ENCODE assay signal across 9 cellular contexts in the genomic region with DNA sequence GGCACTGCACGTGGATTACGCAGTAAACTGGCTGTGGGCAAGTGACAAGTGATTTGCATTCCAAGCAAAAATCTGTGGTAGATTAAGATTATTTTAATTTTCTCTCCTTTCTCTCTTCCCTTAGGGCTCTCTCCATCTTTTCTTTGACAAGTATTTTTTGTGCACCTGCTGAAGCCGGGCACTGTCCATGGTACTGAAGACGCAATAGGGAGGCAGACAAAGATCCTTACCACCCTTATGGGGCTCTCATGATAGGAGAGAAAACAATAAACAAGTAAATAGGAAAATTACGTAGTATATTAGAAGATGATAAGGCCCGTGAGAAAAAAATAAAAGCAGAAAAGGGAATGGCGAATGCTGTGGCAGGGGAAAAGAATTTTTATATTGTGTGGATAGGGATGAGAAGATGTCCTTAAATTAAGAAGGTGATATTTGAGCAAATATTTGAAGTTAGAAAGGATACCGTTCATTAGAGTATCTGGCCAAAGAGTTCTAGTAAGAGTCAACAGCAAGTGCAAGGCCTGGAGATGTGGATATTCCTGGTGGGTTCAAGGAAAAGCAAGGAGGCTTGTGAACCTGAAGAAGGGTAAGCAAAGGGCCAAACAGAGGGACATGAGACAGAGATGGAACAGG.
DNase-seq lines count a peak whose midpoint lies in the region; ATAC-seq and TF ChIP-seq lines count a peak whose summit lies in the region.
"Had no signal": no experiment of that assay in that cellular context is flagged by ENCODE, and none has a peak within 500 bp of the region (broad histone marks: within the 10 kb centered on the region; RNA-seq: fewer than 3 reads in every experiment).

No MANE protein-coding gene starts in this region.

- no peak overlapping the region for H3K14ac ChIP-seq in IMR-90 (replicated peaks; ENCODE audit: low read depth, low read length)

- no peak overlapping the region for H4K5ac ChIP-seq in IMR-90 (ENCODE audit: low read depth, low read length)

- no peak overlapping the region for H2AK9ac ChIP-seq in IMR-90 (replicated peaks; ENCODE audit: low read depth, low read length, poor library complexity)

- no peak overlapping the region for H3K4me2 ChIP-seq in IMR-90 (ENCODE audit: low read depth, low read length)
- H3K4me2 ChIP-seq: KMS-11 had no signal

- H3K4ac ChIP-seq in IMR-90 (ENCODE audit: low read depth, low read length): no peak overlapping the region

- H3K4me3 Mint-ChIP-seq in activated CD8-positive, alpha-beta T cell treated with anti-CD3 and anti-CD28 coated beads for 36 hours: no peak overlapping the region

- no peak for TF ChIP-seq POLR2A in IMR-90 (IDR thresholded peaks at IDR 0.05; ENCODE audit: low read depth, low read length)

- no peak overlapping the region for H3K27ac ChIP-seq in IMR-90 (ENCODE audit: insufficient read depth, low read length)
- H3K27ac ChIP-seq: KMS-11 had no signal

- no peak overlapping the region for H2BK5ac ChIP-seq in IMR-90 (ENCODE audit: low read depth, low read length, poor library complexity, severe bottlenecking)

- H3K36me3 Mint-ChIP-seq in activated CD8-positive, alpha-beta T cell treated with anti-CD3 and anti-CD28 coated beads for 36 hours (ENCODE audit: low read depth): no peaks in the 10 kb centered on the region

- no peak overlapping the region for H2BK15ac ChIP-seq in IMR-90 (ENCODE audit: low read depth, low read length)

- in situ Hi-C loops in IMR-90 (cut with MboI; ENCODE audit: low sequenced_read_pairs): no loop called here
- in situ Hi-C loops in G401 (cut with HindIII; ENCODE audit: low sequenced_read_pairs): no loop called here

- no peak for TF ChIP-seq RAD21 in IMR-90 (IDR thresholded peaks at IDR 0.05; ENCODE audit: low read length)

- ATAC-seq in IMR-90 (ENCODE audit: low read depth) (no peak), HG02571 (IDR thresholded peaks at IDR 0.05; ENCODE audit: unreplicated experiment) (no peak)
- ATAC-seq in activated CD8-positive, alpha-beta T cell treated with anti-CD3 and anti-CD28 coated beads for 36 hours: no peak

- H2AK5ac ChIP-seq in IMR-90 (ENCODE audit: low read depth, low read length): no peak overlapping the region

- no peaks in the 10 kb centered on the region for H3K27me3 ChIP-seq in IMR-90 (ENCODE audit: control insufficient read depth, insufficient read depth, low read length)

- H4K20me1 ChIP-seq in IMR-90 (ENCODE audit: insufficient read depth, low read length): no peaks in the 10 kb centered on the region

- no peaks in the 10 kb centered on the region for H3K9me3 ChIP-seq in IMR-90 (ENCODE audit: control insufficient read depth, insufficient read depth, low read length)

- H3K36me3 ChIP-seq in IMR-90 (ENCODE audit: control insufficient read depth, insufficient read depth, low read length): no peaks in the 10 kb centered on the region

- no peaks in the 10 kb centered on the region for H3K79me1 ChIP-seq in IMR-90 (ENCODE audit: low read depth in 1 of 2, low read length in 2 of 2)

- H3K4me1 Mint-ChIP-seq in activated CD8-positive, alpha-beta T cell treated with anti-CD3 and anti-CD28 coated beads for 36 hours (ENCODE audit: low read depth): no peaks in the 10 kb centered on the region

- TF ChIP-seq CTCF in IMR-90 (conservative IDR thresholded peaks at IDR 0.05; ENCODE audit: low read depth, low read length): no peak
- no peak for TF ChIP-seq CTCF in activated CD8-positive, alpha-beta T cell treated with anti-CD3 and anti-CD28 coated beads for 36 hours (IDR thresholded peaks at IDR 0.05)

- H3K23ac ChIP-seq in IMR-90 (ENCODE audit: low read depth, low read length): no peak overlapping the region

- no peak overlapping the region for H3K9ac ChIP-seq in IMR-90 (ENCODE audit: low read depth, low read length)
- H3K9ac ChIP-seq: KMS-11 had no signal

- H3K27me3 Mint-ChIP-seq in activated CD8-positive, alpha-beta T cell treated with anti-CD3 and anti-CD28 coated beads for 36 hours: no peaks in the 10 kb centered on the region

- H2BK20ac ChIP-seq in IMR-90 (ENCODE audit: low read depth, low read length): no peak overlapping the region

- CTCF ChIA-PET in IMR-90 (lab: Yijun Ruan, JAX): no interaction called here
- CTCF ChIA-PET in activated CD8-positive, alpha-beta T cell treated with anti-CD3 and anti-CD28 coated beads for 36 hours (lab: Charles Lee): no interaction called here

- H2BK120ac ChIP-seq in IMR-90 (ENCODE audit: low read depth, low read length): no peak overlapping the region

- no peak overlapping the region for H3K27ac Mint-ChIP-seq in activated CD8-positive, alpha-beta T cell treated with anti-CD3 and anti-CD28 coated beads for 36 hours

- no peaks in the 10 kb centered on the region for H3K9me1 ChIP-seq in IMR-90 (ENCODE audit: insufficient read depth, low read length)

- BruUV-seq in IMR-90 (replicated peaks; lab: Mats Ljungman, UMichigan): no TSS peak

- no peak overlapping the region for H3K18ac ChIP-seq in IMR-90 (ENCODE audit: low read depth, low read length)

- dilution Hi-C loops in IMR-90 (cut with HindIII; ENCODE audit: low sequenced_read_pairs, unreplicated experiment): no loop called here

- intact Hi-C loops in IMR-90 (cut with micrococcal nuclease): no loop called here
- intact Hi-C loops in activated CD8-positive, alpha-beta T cell treated with anti-CD3 and anti-CD28 coated beads for 36 hours (cut with micrococcal nuclease): no loop called here

- 42 to 100% methylated on average over 1 to 3 of the region's 8 CpGs for WGBS in IMR-90 (ENCODE audit: extremely low coverage in 2 of 2, insufficient read length in 1 of 2), 2 experiments

- H3K4me3 ChIP-seq in IMR-90 (ENCODE audit: insufficient read depth, low read depth, low read length): no peak overlapping the region

- POLR2A ChIA-PET in IMR-90 (lab: Charles Lee; ENCODE audit: unreplicated experiment): no interaction called here
- POLR2A ChIA-PET in activated CD8-positive, alpha-beta T cell treated with anti-CD3 and anti-CD28 coated beads for 36 hours (lab: Charles Lee): no interaction called here

- no peaks in the 10 kb centered on the region for H3K4me1 ChIP-seq in IMR-90 (ENCODE audit: control insufficient read depth, insufficient read depth, low read length)

- no peak overlapping the region for H4K8ac ChIP-seq in IMR-90 (ENCODE audit: low read depth in 2 of 2, low read length in 2 of 2)

- H2AFZ ChIP-seq in IMR-90 (replicated peaks; ENCODE audit: low read length, poor library complexity): no peak overlapping the region

- peaks cover 3% of the 10 kb centered on the region for H3K9me3 Mint-ChIP-seq in activated CD8-positive, alpha-beta T cell treated with anti-CD3 and anti-CD28 coated beads for 36 hours

- DNase-seq in EH (ENCODE audit: low read depth) (peak; percentile 35), IMR-90 (peak; percentile 20), iPS-NIHi11 (ENCODE audit: low spot score) (peak; percentile 60), T-helper 9 cell (no peak), NCI-H1092 (lab: John Stamatoyannopoulos, UW) (no peak), G401 (ENCODE audit: low spot score) (no peak)
- DNase-seq in activated CD8-positive, alpha-beta T cell treated with anti-CD3 and anti-CD28 coated beads for 36 hours: peak; percentile 13

- H3K56ac ChIP-seq in IMR-90 (ENCODE audit: extremely low read depth, insufficient read depth, low read length): no peak overlapping the region

- H4K91ac ChIP-seq in IMR-90 (ENCODE audit: insufficient read depth, low read depth, low read length): no peak overlapping the region

TF ChIP-seq in IMR-90, 13 proteins besides CTCF, POLR2A, EP300 and RAD21:
- TF ChIP-seq NFE2L2 (IDR thresholded peaks at IDR 0.05; ENCODE audit: low read depth, low read length) (no peak), RCOR1 (IDR thresholded peaks at IDR 0.05; ENCODE audit: insufficient replicate concordance, low read length) (peak; percentile 99)

Comparison
In these comparisons a context has a peak if more than half of its experiments do, and no peak if none do; other contexts are left out.
1. DNase-seq: peak in EH (single experiment), IMR-90 (single experiment), activated CD8-positive, alpha-beta T cell treated with anti-CD3 and anti-CD28 coated beads for 36 hours (single experiment) and iPS-NIHi11 (single experiment); none in T-helper 9 cell (single experiment), NCI-H1092 (single experiment) and G401 (single experiment).